Comparison of ENCODE assay signal across 24 cellular contexts in genomic region chr15:35966781-35967180, GRCh38.
"Had no signal": no experiment of that assay in that cellular context is flagged by ENCODE, and none has a peak within 500 bp of the region (broad histone marks: within the 10 kb centered on the region; RNA-seq: fewer than 3 reads in every experiment).

No MANE protein-coding gene starts in this region.

- DNase-seq: naive B cell; naive thymus-derived CD8-positive, alpha-beta T cell; nephron progenitor cell; occipital lobe; ovary; posterior cingulate gyrus; psoas muscle; right cardiac atrium; right lobe of liver; sigmoid colon; small intestine; stimulated activated CD4-positive, alpha-beta T cell treated with anti-CD3 and anti-CD28 coated beads, Interleukin-15, amount 100 ng/mL, for 24 hours; stimulated activated CD4-positive, alpha-beta T cell treated with anti-CD3 and anti-CD28 coated beads, Interleukin-2, amount 100 ng/mL, for 24 hours; stimulated activated CD4-positive, alpha-beta T cell treated with anti-CD3 and anti-CD28 coated beads, Interleukin-2, amount 100 ng/mL, for 48 hours; stimulated activated CD4-positive, alpha-beta T cell treated with anti-CD3 and anti-CD28 coated beads, Interleukin-4, amount 100 ng/mL, for 24 hours; stimulated activated naive B cell treated with anti-CD40 and anti-IgM and Interleukin-4, amounts not matched to agents 10 μg/mL and 1 μg/mL and 100 μg/mL, for 72 hours; stimulated activated naive CD4-positive, alpha-beta T cell treated with Interleukin-2 at 50 U/mL for 16 hours; stomach; tibial artery; transverse colon; upper lobe of right lung; uterus had no signal

- H3K36me3 ChIP-seq: ovary, right lobe of liver, sigmoid colon, stomach, tibial artery, transverse colon, upper lobe of right lung, uterus had no signal

- H3K27me3 ChIP-seq: ovary, right lobe of liver, sigmoid colon, stomach, tibial artery, transverse colon, upper lobe of right lung, uterus had no signal

- H3K9ac ChIP-seq: parathyroid adenoma had no signal

- H3K27ac ChIP-seq: ovary, parathyroid adenoma, psoas muscle, right lobe of liver, sigmoid colon, stomach, tibial artery, transverse colon, upper lobe of right lung, uterus had no signal

- FAIRE-seq: small intestine had no signal

- H3K79me2 ChIP-seq: parathyroid adenoma had no signal

- H3K4me3 ChIP-seq: ovary, psoas muscle, right lobe of liver, sigmoid colon, stomach, tibial artery, transverse colon, upper lobe of right lung, uterus had no signal

- ATAC-seq: naive thymus-derived CD8-positive, alpha-beta T cell; psoas muscle; right cardiac atrium; right lobe of liver; stimulated activated effector memory CD8-positive, alpha-beta T cell treated with anti-CD3 and anti-CD28 coated beads, Interleukin-12 subunit alpha, Interleukin-12 subunit beta, amount 100 ng/mL, for 72 hours; stimulated activated naive B cell treated with anti-CD40 and anti-IgM and Interleukin-4, amounts not matched to agents 10 μg/mL and 1 μg/mL and 100 μg/mL, for 72 hours; upper lobe of right lung had no signal

- H2AFZ ChIP-seq: parathyroid adenoma had no signal

- H3K9me3 ChIP-seq: ovary, psoas muscle, right lobe of liver, sigmoid colon, stomach, tibial artery, transverse colon, upper lobe of right lung, uterus had no signal

- H3K4me1 ChIP-seq: parathyroid adenoma, psoas muscle, right lobe of liver, sigmoid colon, stomach, tibial artery, transverse colon, upper lobe of right lung, uterus had no signal
